26 cellular contexts compared by ENCODE assay signal in genomic region chr18:10377956-10378355, GRCh38.
A peak's percentile ranks its signal among the peaks of the same experiment; 100 is the strongest.
DNase-seq lines count a peak whose midpoint lies in the region; TF ChIP-seq lines count a peak whose summit lies in the region.
"Had no signal": no experiment of that assay in that cellular context is flagged by ENCODE, and none has a peak within 500 bp of the region (broad histone marks: within the 10 kb centered on the region; RNA-seq: fewer than 3 reads in every experiment).

No MANE protein-coding gene starts in this region.

- no peak overlapping the region for H3K4me2 ChIP-seq in hepatocyte

- H3K79me2 ChIP-seq in hepatocyte: no peaks in the 10 kb centered on the region
- H3K79me2 ChIP-seq: parathyroid adenoma had no signal

- peaks cover 4% of the 10 kb centered on the region for H3K9me3 Mint-ChIP-seq in chondrocyte (ENCODE audit: low read depth)
- H3K9me3 Mint-ChIP-seq: central memory CD8-positive, alpha-beta T cell; mesothelial cell of epicardium; naive thymus-derived CD8-positive, alpha-beta T cell had no signal

- DNase-seq in AG10803 (ENCODE audit: low read depth) (peak; percentile 82), HS-27A (ENCODE audit: low read depth) (peak; percentile 29), chondrocyte (ENCODE audit: low spot score) (no peak), hepatocyte (ENCODE audit: low spot score) (no peak), tibial artery (no peak), NCI-H2171 treated with DMSO at 0.1 percent for 48 hours (lab: John Stamatoyannopoulos, UW) (no peak), GM03348 (ENCODE audit: low spot score) (no peak), DMS 273 treated with DMSO at 0.1 percent for 48 hours (lab: John Stamatoyannopoulos, UW) (no peak)
- DNase-seq: activated CD4-positive, alpha-beta T cell treated with anti-CD3 and anti-CD28 coated beads, Interleukin-2, amount 50 U/mL, for 1 hour; activated naive CD4-positive, alpha-beta T cell treated with anti-CD3 and anti-CD28 coated beads, Interleukin-2, amount 50 U/mL, for 16 hours; CD4-positive, CD25-positive, alpha-beta regulatory T cell; gastrocnemius medialis; naive thymus-derived CD8-positive, alpha-beta T cell; NCI-H1105; NCI-H2029; OCI-M1; stimulated activated CD4-positive, alpha-beta T cell treated with anti-CD3 and anti-CD28 coated beads, Interleukin-12 subunit alpha, Interleukin-12 subunit beta, amount 100 ng/mL, for 4 hours; stimulated activated CD4-positive, alpha-beta T cell treated with anti-CD3 and anti-CD28 coated beads, Interleukin-4, amount 100 ng/mL, for 4 hours; stimulated activated naive CD4-positive, alpha-beta T cell treated with Interleukin-2 at 50 U/mL for 16 hours; testis; uterus had no signal

- peaks cover 15% of the 10 kb centered on the region for H3K4me1 ChIP-seq in hepatocyte (ENCODE audit: insufficient read depth)
- peaks cover 0 to 4% (median 0%) of the 10 kb centered on the region in 4 donors for H3K4me1 ChIP-seq in tibial artery
- H3K4me1 ChIP-seq: gastrocnemius medialis, parathyroid adenoma, right atrium auricular region, testis, uterus had no signal

- no peaks in the 10 kb centered on the region for H3K27me3 Mint-ChIP-seq in chondrocyte (ENCODE audit: low read depth)
- H3K27me3 Mint-ChIP-seq: central memory CD8-positive, alpha-beta T cell had no signal

- H3K27ac Mint-ChIP-seq in chondrocyte (ENCODE audit: unreplicated experiment): peak overlapping the region; percentile 60
- H3K27ac Mint-ChIP-seq: CD4-positive, CD25-positive, alpha-beta regulatory T cell; mesothelial cell of epicardium; naive thymus-derived CD8-positive, alpha-beta T cell; WTC11 had no signal

- WGBS in hepatocyte (ENCODE audit: low lambda C conversion rate, missing lambda C conversion rate): 62% methylated on average over 1 of the region's 1 CpG

- H3K4me1 Mint-ChIP-seq in chondrocyte (ENCODE audit: low read depth): peaks cover 39% of the 10 kb centered on the region
- H3K4me1 Mint-ChIP-seq: CD4-positive, CD25-positive, alpha-beta regulatory T cell; central memory CD8-positive, alpha-beta T cell had no signal

- H3K4me3 ChIP-seq in AG10803 (ENCODE audit: low read length) (no peak overlapping the region), hepatocyte (no peak overlapping the region), tibial artery (no peak overlapping the region)
- H3K4me3 ChIP-seq: gastrocnemius medialis, right atrium auricular region, testis, uterus had no signal

- TF ChIP-seq CTCF in AG10803 (conservative IDR thresholded peaks at IDR 0.05; ENCODE audit: low read length): no peak
- no peak for TF ChIP-seq CTCF in chondrocyte (IDR thresholded peaks at IDR 0.05)
- no peak for TF ChIP-seq CTCF in hepatocyte (IDR thresholded peaks at IDR 0.05; ENCODE audit: poor library complexity)
- TF ChIP-seq CTCF in tibial artery (IDR thresholded peaks at IDR 0.05): no peak

- peak overlapping the region; percentile 67 for H3K27ac ChIP-seq in hepatocyte
- no peak overlapping the region for H3K27ac ChIP-seq in tibial artery
- H3K27ac ChIP-seq: gastrocnemius medialis, parathyroid adenoma, right atrium auricular region, testis, uterus had no signal

- H3K36me3 Mint-ChIP-seq in chondrocyte (ENCODE audit: low read depth): no peaks in the 10 kb centered on the region
- H3K36me3 Mint-ChIP-seq: CD4-positive, CD25-positive, alpha-beta regulatory T cell; mesothelial cell of epicardium; naive thymus-derived CD8-positive, alpha-beta T cell; WTC11 had no signal

- no peaks in the 10 kb centered on the region for H4K20me1 ChIP-seq in hepatocyte (ENCODE audit: insufficient read depth, poor library complexity, severe bottlenecking)

- H3K36me3 ChIP-seq in hepatocyte (replicated peaks; ENCODE audit: insufficient read depth, low read depth) (no peaks in the 10 kb centered on the region), tibial artery (no peaks in the 10 kb centered on the region)
- H3K36me3 ChIP-seq: gastrocnemius medialis, right atrium auricular region, uterus had no signal

- H3K27me3 ChIP-seq in hepatocyte: no peaks in the 10 kb centered on the region
- H3K27me3 ChIP-seq in tibial artery: no peaks in the 10 kb centered on the region
- H3K27me3 ChIP-seq: gastrocnemius medialis, right atrium auricular region, testis, uterus had no signal

- no peak overlapping the region for H2AFZ ChIP-seq in hepatocyte
- H2AFZ ChIP-seq: parathyroid adenoma had no signal

- no peaks in the 10 kb centered on the region for H3K9me2 ChIP-seq in hepatocyte (replicated peaks; ENCODE audit: insufficient read depth)

- no peaks in the 10 kb centered on the region for H3K9me3 ChIP-seq in hepatocyte (ENCODE audit: low read depth)
- no peaks in the 10 kb centered on the region for H3K9me3 ChIP-seq in tibial artery
- H3K9me3 ChIP-seq: gastrocnemius medialis, right atrium auricular region, testis, uterus had no signal

- H3K4me3 Mint-ChIP-seq in chondrocyte (ENCODE audit: unreplicated experiment): no peak overlapping the region
- H3K4me3 Mint-ChIP-seq: CD4-positive, CD25-positive, alpha-beta regulatory T cell; central memory CD8-positive, alpha-beta T cell; mesothelial cell of epicardium; naive thymus-derived CD8-positive, alpha-beta T cell; WTC11 had no signal

- intact Hi-C loops in tibial artery (cut with DNase I; ENCODE audit: low total_unique reads): loop anchor here (5.0 kb wide), 1 partner anchor 464 kb away; no protein-coding TSS in a partner anchor

Comparison
In these comparisons a context has a peak if more than half of its experiments do, and no peak if none do; other contexts are left out.
1. DNase-seq: peak in AG10803 (single experiment) and HS-27A (single experiment); none in chondrocyte (single experiment), hepatocyte (single experiment), tibial artery (0 of 2), NCI-H2171 treated with DMSO at 0.1 percent for 48 hours (single experiment), GM03348 (single experiment) and DMS 273 treated with DMSO at 0.1 percent for 48 hours (single experiment).